1 cellular context compared by ENCODE assay signal in the genomic region with DNA sequence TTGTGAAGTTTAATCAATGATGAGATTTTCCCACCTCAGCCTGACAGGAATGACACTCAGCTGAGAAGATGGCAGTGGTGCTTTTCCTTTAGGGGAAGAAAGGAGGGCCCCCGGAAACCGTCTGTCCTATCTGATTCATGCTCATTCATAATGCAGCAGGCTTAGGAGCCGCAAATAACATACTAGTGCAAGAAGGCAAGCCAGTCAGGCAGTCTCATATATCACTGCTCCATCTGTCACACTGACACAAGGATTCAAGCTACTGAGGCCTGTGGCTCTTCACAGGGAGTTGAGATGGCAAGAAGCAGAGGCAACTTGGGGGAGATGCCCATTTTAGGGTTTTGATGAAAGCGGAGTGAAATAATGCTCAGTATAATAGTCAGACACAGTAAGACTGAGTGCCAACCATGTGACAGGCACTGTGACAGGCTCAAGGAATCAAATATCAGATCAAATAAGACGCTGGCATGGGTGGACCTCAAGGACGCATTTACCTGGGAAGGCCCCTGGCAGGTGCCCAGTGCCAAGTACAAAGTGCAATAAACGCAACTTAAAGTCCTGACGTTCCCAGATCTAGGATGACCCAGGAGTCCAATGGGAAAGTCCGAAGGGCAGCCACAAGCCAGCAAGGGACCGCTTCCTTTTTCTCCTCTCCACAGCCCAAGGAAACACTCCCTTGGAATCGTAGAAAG.
TF ChIP-seq lines count a peak whose summit lies in the region.

No MANE protein-coding gene starts in this region.

TF ChIP-seq in K562, 482 proteins besides CTCF, POLR2A, EP300 and RAD21 (continued from another document):
- TF ChIP-seq, protein P1, sequence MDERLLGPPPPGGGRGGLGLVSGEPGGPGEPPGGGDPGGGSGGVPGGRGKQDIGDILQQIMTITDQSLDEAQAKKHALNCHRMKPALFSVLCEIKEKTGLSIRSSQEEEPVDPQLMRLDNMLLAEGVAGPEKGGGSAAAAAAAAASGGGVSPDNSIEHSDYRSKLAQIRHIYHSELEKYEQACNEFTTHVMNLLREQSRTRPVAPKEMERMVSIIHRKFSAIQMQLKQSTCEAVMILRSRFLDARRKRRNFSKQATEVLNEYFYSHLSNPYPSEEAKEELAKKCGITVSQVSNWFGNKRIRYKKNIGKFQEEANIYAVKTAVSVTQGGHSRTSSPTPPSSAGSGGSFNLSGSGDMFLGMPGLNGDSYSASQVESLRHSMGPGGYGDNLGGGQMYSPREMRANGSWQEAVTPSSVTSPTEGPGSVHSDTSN (CRISPR knock-in tag; IDR thresholded peaks at IDR 0.05; ENCODE audit: low read depth) = no peak
- TF ChIP-seq, protein P1 (tag; conservative IDR thresholded peaks at IDR 0.05; ENCODE audit: low read depth) = 0 out of 2 replicates have a peak, but pooled peaks have one; percentile 24
- TF ChIP-seq XRCC4 (IDR thresholded peaks at IDR 0.05; ENCODE audit: extremely low read depth, insufficient read depth, insufficient read length) = no peak
- no peak for TF ChIP-seq ZNF197 (CRISPR knock-in tag; IDR thresholded peaks at IDR 0.05; ENCODE audit: low read depth)
- no peak for TF ChIP-seq RBM15 (IDR thresholded peaks at IDR 0.05; ENCODE audit: insufficient read depth, low read length)
- TF ChIP-seq, protein P2, sequence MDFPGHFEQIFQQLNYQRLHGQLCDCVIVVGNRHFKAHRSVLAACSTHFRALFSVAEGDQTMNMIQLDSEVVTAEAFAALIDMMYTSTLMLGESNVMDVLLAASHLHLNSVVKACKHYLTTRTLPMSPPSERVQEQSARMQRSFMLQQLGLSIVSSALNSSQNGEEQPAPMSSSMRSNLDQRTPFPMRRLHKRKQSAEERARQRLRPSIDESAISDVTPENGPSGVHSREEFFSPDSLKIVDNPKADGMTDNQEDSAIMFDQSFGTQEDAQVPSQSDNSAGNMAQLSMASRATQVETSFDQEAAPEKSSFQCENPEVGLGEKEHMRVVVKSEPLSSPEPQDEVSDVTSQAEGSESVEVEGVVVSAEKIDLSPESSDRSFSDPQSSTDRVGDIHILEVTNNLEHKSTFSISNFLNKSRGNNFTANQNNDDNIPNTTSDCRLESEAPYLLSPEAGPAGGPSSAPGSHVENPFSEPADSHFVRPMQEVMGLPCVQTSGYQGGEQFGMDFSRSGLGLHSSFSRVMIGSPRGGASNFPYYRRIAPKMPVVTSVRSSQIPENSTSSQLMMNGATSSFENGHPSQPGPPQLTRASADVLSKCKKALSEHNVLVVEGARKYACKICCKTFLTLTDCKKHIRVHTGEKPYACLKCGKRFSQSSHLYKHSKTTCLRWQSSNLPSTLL (IDR thresholded peaks at IDR 0.05) = no peak
- TF ChIP-seq, protein P3, sequence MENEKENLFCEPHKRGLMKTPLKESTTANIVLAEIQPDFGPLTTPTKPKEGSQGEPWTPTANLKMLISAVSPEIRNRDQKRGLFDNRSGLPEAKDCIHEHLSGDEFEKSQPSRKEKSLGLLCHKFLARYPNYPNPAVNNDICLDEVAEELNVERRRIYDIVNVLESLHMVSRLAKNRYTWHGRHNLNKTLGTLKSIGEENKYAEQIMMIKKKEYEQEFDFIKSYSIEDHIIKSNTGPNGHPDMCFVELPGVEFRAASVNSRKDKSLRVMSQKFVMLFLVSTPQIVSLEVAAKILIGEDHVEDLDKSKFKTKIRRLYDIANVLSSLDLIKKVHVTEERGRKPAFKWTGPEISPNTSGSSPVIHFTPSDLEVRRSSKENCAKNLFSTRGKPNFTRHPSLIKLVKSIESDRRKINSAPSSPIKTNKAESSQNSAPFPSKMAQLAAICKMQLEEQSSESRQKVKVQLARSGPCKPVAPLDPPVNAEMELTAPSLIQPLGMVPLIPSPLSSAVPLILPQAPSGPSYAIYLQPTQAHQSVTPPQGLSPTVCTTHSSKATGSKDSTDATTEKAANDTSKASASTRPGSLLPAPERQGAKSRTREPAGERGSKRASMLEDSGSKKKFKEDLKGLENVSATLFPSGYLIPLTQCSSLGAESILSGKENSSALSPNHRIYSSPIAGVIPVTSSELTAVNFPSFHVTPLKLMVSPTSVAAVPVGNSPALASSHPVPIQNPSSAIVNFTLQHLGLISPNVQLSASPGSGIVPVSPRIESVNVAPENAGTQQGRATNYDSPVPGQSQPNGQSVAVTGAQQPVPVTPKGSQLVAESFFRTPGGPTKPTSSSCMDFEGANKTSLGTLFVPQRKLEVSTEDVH (IDR thresholded peaks at IDR 0.05; ENCODE audit: low read depth, partially characterized antibody) = no peak
